ENCODE assay signal across 30 cellular contexts in genomic region chr2:16506366-16506765, GRCh38.
DNase-seq lines count a peak whose midpoint lies in the region; FAIRE-seq lines count a peak whose summit lies in the region.
"Had no signal": no experiment of that assay in that cellular context is flagged by ENCODE, and none has a peak within 500 bp of the region (broad histone marks: within the 10 kb centered on the region; RNA-seq: fewer than 3 reads in every experiment).

No MANE protein-coding gene starts in this region.

- no peaks in the 10 kb centered on the region for H3K9me3 Mint-ChIP-seq in activated T-helper 2 cell treated with anti-CD3 and anti-CD28 coated beads, Interferon-gamma antibody, Interleukin-2, Interleukin-4, amounts not matched to agents 10 μg/mL and 5 μg/mL and 100 μg/mL, durations not matched to agents 14 hours and 24 hours and 36 hours
- H3K9me3 Mint-ChIP-seq: CD8-positive, alpha-beta T cell; naive thymus-derived CD4-positive, alpha-beta T cell had no signal

- H3K9me3 ChIP-seq in neuronal stem cell (replicated peaks in 1 of 2; ENCODE audit: control insufficient read depth in 2 of 2, insufficient read depth in 1 of 2, low read depth in 1 of 2, low read length in 2 of 2), result peaks cover 0 to 2% of the 10 kb centered on the region in 2 donors
- H3K9me3 ChIP-seq: MG63, psoas muscle, thoracic aorta, uterus had no signal

- H2BK5ac ChIP-seq in neuronal stem cell (ENCODE audit: low read length), result no peak overlapping the region

- H3K4ac ChIP-seq in neuronal stem cell (ENCODE audit: low read length), result no peak overlapping the region

- H3K4me3 ChIP-seq in neuronal stem cell (ENCODE audit: low read length in 2 of 2), result no peak overlapping the region
- H3K4me3 ChIP-seq: MG63, psoas muscle, thoracic aorta, uterus had no signal

- no peak overlapping the region for H3K23ac ChIP-seq in neuronal stem cell (ENCODE audit: low read depth, low read length, poor library complexity)

- H3K4me1 Mint-ChIP-seq in activated T-helper 2 cell treated with anti-CD3 and anti-CD28 coated beads, Interferon-gamma antibody, Interleukin-2, Interleukin-4, amounts not matched to agents 10 μg/mL and 5 μg/mL and 100 μg/mL, durations not matched to agents 14 hours and 24 hours and 36 hours (ENCODE audit: low read depth), result no peaks in the 10 kb centered on the region
- H3K4me1 Mint-ChIP-seq: naive thymus-derived CD4-positive, alpha-beta T cell had no signal

- H3K4me2 ChIP-seq in neuronal stem cell (ENCODE audit: insufficient read depth, low read length, poor library complexity, severe bottlenecking), result no peak overlapping the region

- intact Hi-C loops in activated T-helper 2 cell treated with anti-CD3 and anti-CD28 coated beads, Interferon-gamma antibody, Interleukin-2, Interleukin-4, amounts not matched to agents 10 μg/mL and 5 μg/mL and 100 μg/mL, durations not matched to agents 14 hours and 24 hours and 36 hours (cut with micrococcal nuclease), result loop anchor here (10.0 kb wide), 2 partner anchors 562 to 872 kb away; partner anchors contain the start of gene MYCN

- H3K27ac ChIP-seq in neuronal stem cell (replicated peaks; ENCODE audit: low read length), result no peak overlapping the region
- H3K27ac ChIP-seq: psoas muscle, thoracic aorta, uterus had no signal

- no peaks in the 10 kb centered on the region for H3K36me3 ChIP-seq in neuronal stem cell (replicated peaks in 1 of 2; ENCODE audit: control insufficient read depth in 2 of 2, insufficient read depth in 2 of 2, low read length in 2 of 2)
- H3K36me3 ChIP-seq: MG63, thoracic aorta, uterus had no signal

- no peak overlapping the region for H2AFZ ChIP-seq in neuronal stem cell (ENCODE audit: low read length)

- no peak overlapping the region for H2BK12ac ChIP-seq in neuronal stem cell (ENCODE audit: low read length)

- H2BK15ac ChIP-seq in neuronal stem cell (ENCODE audit: low read length), result no peak overlapping the region

- peak; percentile 43 for DNase-seq in NCI-H748 (lab: John Stamatoyannopoulos, UW; ENCODE audit: unreplicated experiment)
- no peak for DNase-seq in NCI-H748 treated with DMSO at 0.1 percent for 48 hours (lab: John Stamatoyannopoulos, UW)
- DNase-seq in DMS53 treated with DMSO at 0.1 percent for 48 hours (lab: John Stamatoyannopoulos, UW; ENCODE audit: unreplicated experiment), result peak; percentile 77
- no peak for DNase-seq in neuronal stem cell (ENCODE audit: low spot score)
- DNase-seq in activated T-helper 2 cell treated with anti-CD3 and anti-CD28 coated beads, Interferon-gamma antibody, Interleukin-2, Interleukin-4, amounts not matched to agents 10 μg/mL and 5 μg/mL and 100 μg/mL, durations not matched to agents 14 hours and 24 hours and 36 hours (ENCODE audit: low spot score), result no peak
- DNase-seq in NCI-H2081 (lab: John Stamatoyannopoulos, UW), result no peak
- DNase-seq in HCEC 1CT, result no peak
- DNase-seq: activated effector memory CD4-positive, alpha-beta T cell treated with Interleukin-2 at 50 U/mL for 16 hours; activated T-cell treated with anti-CD3 and anti-CD28 coated beads for 4 hours; CD8-positive, alpha-beta T cell; DMS79 treated with DMSO at 0.1 percent for 48 hours; erythroblast; GF-D8; glutamatergic neuron; KBM-7; MG63; naive thymus-derived CD4-positive, alpha-beta T cell; NCI-H1417 treated with DMSO at 0.1 percent for 48 hours; NCI-H2171; NCI-H774; nucleus accumbens; psoas muscle; stimulated activated naive CD8-positive, alpha-beta T cell treated with anti-CD3 and anti-CD28 coated beads, Interleukin-15, Interleukin-2, amounts not matched to agents 100 U/mL and 50 U/mL, for 24 hours; uterus had no signal

- FAIRE-seq in endometrium (lab: Jason Lieb, UNC), result peak; percentile 75
- FAIRE-seq: A204.1, bronchial epithelial cell, H1 had no signal

- H3K79me1 ChIP-seq in neuronal stem cell (ENCODE audit: low read depth, low read length), result no peaks in the 10 kb centered on the region

- peaks cover 0 to 26% (median 5%) of the 10 kb centered on the region in 3 experiments for H3K27me3 ChIP-seq in neuronal stem cell (ENCODE audit: control insufficient read depth in 3 of 3, insufficient read depth in 3 of 3, low read depth in 1 of 3, low read length in 3 of 3)
- H3K27me3 ChIP-seq: uterus had no signal

- no peak overlapping the region for H3K4me3 Mint-ChIP-seq in activated T-helper 2 cell treated with anti-CD3 and anti-CD28 coated beads, Interferon-gamma antibody, Interleukin-2, Interleukin-4, amounts not matched to agents 10 μg/mL and 5 μg/mL and 100 μg/mL, durations not matched to agents 14 hours and 24 hours and 36 hours (ENCODE audit: low read depth)
- H3K4me3 Mint-ChIP-seq: activated naive CD8-positive, alpha-beta T cell; CD8-positive, alpha-beta T cell; naive thymus-derived CD4-positive, alpha-beta T cell had no signal

- H3K14ac ChIP-seq in neuronal stem cell (ENCODE audit: low read length), result no peak overlapping the region

- no peak overlapping the region for H4K91ac ChIP-seq in neuronal stem cell (ENCODE audit: low read depth, low read length, poor library complexity)

- H3K36me3 Mint-ChIP-seq in activated T-helper 2 cell treated with anti-CD3 and anti-CD28 coated beads, Interferon-gamma antibody, Interleukin-2, Interleukin-4, amounts not matched to agents 10 μg/mL and 5 μg/mL and 100 μg/mL, durations not matched to agents 14 hours and 24 hours and 36 hours (ENCODE audit: low read depth), result no peaks in the 10 kb centered on the region
- H3K36me3 Mint-ChIP-seq: activated naive CD8-positive, alpha-beta T cell; CD8-positive, alpha-beta T cell; naive thymus-derived CD4-positive, alpha-beta T cell had no signal

- H3K4me1 ChIP-seq in neuronal stem cell (ENCODE audit: control insufficient read depth in 2 of 2, insufficient read depth in 1 of 2, low read depth in 1 of 2, low read length in 2 of 2), result peaks cover 10 to 12% of the 10 kb centered on the region in 2 donors
- H3K4me1 ChIP-seq: uterus had no signal

- no peak overlapping the region for H3K27ac Mint-ChIP-seq in activated T-helper 2 cell treated with anti-CD3 and anti-CD28 coated beads, Interferon-gamma antibody, Interleukin-2, Interleukin-4, amounts not matched to agents 10 μg/mL and 5 μg/mL and 100 μg/mL, durations not matched to agents 14 hours and 24 hours and 36 hours
- H3K27ac Mint-ChIP-seq: activated naive CD8-positive, alpha-beta T cell; CD8-positive, alpha-beta T cell; naive thymus-derived CD4-positive, alpha-beta T cell had no signal

- peaks cover 27% of the 10 kb centered on the region for H3K27me3 Mint-ChIP-seq in activated T-helper 2 cell treated with anti-CD3 and anti-CD28 coated beads, Interferon-gamma antibody, Interleukin-2, Interleukin-4, amounts not matched to agents 10 μg/mL and 5 μg/mL and 100 μg/mL, durations not matched to agents 14 hours and 24 hours and 36 hours (ENCODE audit: low read depth)

- H3K18ac ChIP-seq in neuronal stem cell (ENCODE audit: low read length), result no peak overlapping the region

- no peak overlapping the region for H3K9ac ChIP-seq in neuronal stem cell (ENCODE audit: low read depth, low read length, poor library complexity)

- no CpG with 5 or more reads among the region's 2 CpGs for WGBS in neuronal stem cell (ENCODE audit: extremely low coverage in 2 of 2, insufficient read length in 2 of 2, insufficient replicate concordance in 1 of 2), 2 donors

- H2BK120ac ChIP-seq in neuronal stem cell (ENCODE audit: low read depth, low read length), result no peak overlapping the region

- H4K8ac ChIP-seq in neuronal stem cell (ENCODE audit: low read depth, low read length), result no peak overlapping the region

- peak overlapping the region; percentile 58 for H2AK5ac ChIP-seq in neuronal stem cell (ENCODE audit: low read depth, low read length)

Comparison
In these comparisons a context has a peak if more than half of its experiments do, and no peak if none do; other contexts are left out.
1. DNase-seq: peak in NCI-H748 (single experiment) and DMS53 treated with DMSO at 0.1 percent for 48 hours (single experiment); none in NCI-H748 treated with DMSO at 0.1 percent for 48 hours (single experiment), neuronal stem cell (single experiment), activated T-helper 2 cell treated with anti-CD3 and anti-CD28 coated beads, Interferon-gamma antibody, Interleukin-2, Interleukin-4, amounts not matched to agents 10 μg/mL and 5 μg/mL and 100 μg/mL, durations not matched to agents 14 hours and 24 hours and 36 hours (single experiment), NCI-H2081 (0 of 2) and HCEC 1CT (single experiment).